In the genomic region with DNA sequence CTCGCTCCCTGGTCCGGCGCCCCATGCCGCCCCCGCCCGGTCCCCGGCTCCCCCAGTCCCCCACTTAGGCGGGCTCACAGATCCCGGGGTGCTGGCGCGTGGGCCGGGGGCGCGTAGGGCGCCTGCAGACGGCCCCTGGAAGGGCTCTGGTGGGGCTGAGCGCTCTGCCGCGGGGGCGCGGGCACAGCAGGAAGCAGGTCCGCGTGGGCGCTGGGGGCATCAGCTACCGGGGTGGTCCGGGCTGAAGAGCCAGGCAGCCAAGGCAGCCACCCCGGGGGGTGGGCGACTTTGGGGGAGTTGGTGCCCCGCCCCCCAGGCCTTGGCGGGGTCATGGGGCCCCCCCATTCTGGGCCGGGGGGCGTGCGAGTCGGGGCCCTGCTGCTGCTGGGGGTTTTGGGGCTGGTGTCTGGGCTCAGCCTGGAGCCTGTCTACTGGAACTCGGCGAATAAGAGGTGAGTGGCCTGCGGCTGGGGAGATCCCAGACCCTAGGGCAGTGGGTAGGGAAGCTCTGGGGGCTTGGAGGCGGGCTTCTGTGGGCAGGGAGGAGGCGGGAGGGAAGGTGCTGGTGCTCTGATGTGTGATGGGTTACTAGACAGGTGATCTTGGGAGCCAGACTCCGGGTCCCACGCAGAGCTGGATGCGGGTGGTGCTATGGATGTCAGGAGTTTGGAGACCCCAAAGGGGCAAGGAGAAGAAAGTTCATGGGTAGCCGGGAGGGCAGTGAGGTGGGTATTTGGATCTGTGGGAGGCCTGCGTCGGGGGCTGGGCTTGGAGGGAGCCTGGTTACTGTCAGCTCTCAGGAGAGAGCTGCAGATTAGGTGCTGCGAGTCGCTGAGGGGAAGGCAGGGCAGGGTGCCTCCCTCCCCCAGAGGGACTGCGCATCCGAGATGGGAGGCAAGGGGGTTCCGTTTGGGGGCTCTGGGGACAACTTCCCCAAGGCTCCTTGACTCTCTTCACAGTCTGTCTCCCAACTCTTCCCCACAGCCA, we compare ENCODE assay signal across 9 cellular contexts. TPM values are rescaled to one million over a fixed set of nuclear protein-coding genes. Genes with fewer than 3 reads are reported as not detected.
DNase-seq lines count a peak whose midpoint lies in the region; ATAC-seq, FAIRE-seq and TF ChIP-seq lines count a peak whose summit lies in the region.
"Had no signal": no experiment of that assay in that cellular context is flagged by ENCODE, and none has a peak within 500 bp of the region (broad histone marks: within the 10 kb centered on the region; RNA-seq: fewer than 3 reads in every experiment).

No MANE protein-coding gene starts in this region.

- peak overlapping the region; percentile 86 for H2BK15ac ChIP-seq in neuronal stem cell (ENCODE audit: low read length)

- TF ChIP-seq POLR2A in GM12891 (IDR thresholded peaks at IDR 0.05; ENCODE audit: low read depth, low read length) = no peak

- peak overlapping the region; percentile 73 for H3K4me2 ChIP-seq in BLaER1
- H3K4me2 ChIP-seq in neuronal stem cell (ENCODE audit: insufficient read depth, low read length, poor library complexity, severe bottlenecking) = peak overlapping the region; percentile 81

- ATAC-seq in GM21786 (IDR thresholded peaks at IDR 0.05; ENCODE audit: unreplicated experiment) = no peak

- DNase-seq in NT2/D1 (ENCODE audit: low read depth, low spot score) = no peak
- no peak for DNase-seq in epithelial cell of proximal tubule (ENCODE audit: low read depth)
- DNase-seq in neuronal stem cell (ENCODE audit: low spot score) = no peak
- no peak for DNase-seq in HTR-8/SVneo (ENCODE audit: insufficient read length, low spot score)
- no peak for DNase-seq in GM12891 (ENCODE audit: insufficient read length, low spot score)
- no peak for DNase-seq in DMS 273 treated with DMSO at 0.1 percent for 48 hours (lab: John Stamatoyannopoulos, UW)

- peak overlapping the region; percentile 96 for H3K18ac ChIP-seq in neuronal stem cell (ENCODE audit: low read length)

- no peak overlapping the region for H3K4ac ChIP-seq in neuronal stem cell (ENCODE audit: low read length)

- no peak for TF ChIP-seq CTCF in epithelial cell of proximal tubule (conservative IDR thresholded peaks at IDR 0.05; ENCODE audit: low read depth, low read length)

- H2BK5ac ChIP-seq in neuronal stem cell (ENCODE audit: low read length) = peak overlapping the region; percentile 50

- peaks cover 10% of the 10 kb centered on the region for H3K79me1 ChIP-seq in neuronal stem cell (ENCODE audit: low read depth, low read length)

- no peak overlapping the region for H4K91ac ChIP-seq in neuronal stem cell (ENCODE audit: low read depth, low read length, poor library complexity)

- no peak overlapping the region for H3K9ac ChIP-seq in BLaER1
- peak overlapping the region; percentile 70 for H3K9ac ChIP-seq in NT2/D1 (ENCODE audit: insufficient read length, low read depth)
- peak overlapping the region; percentile 88 for H3K9ac ChIP-seq in neuronal stem cell (ENCODE audit: low read depth, low read length, poor library complexity)

- FAIRE-seq in HTR-8/SVneo (lab: Jason Lieb, UNC) = no peak
- no peak for FAIRE-seq in GM12891 (lab: Jason Lieb, UNC)
- FAIRE-seq: GM12892 had no signal

- no CpG with 5 or more reads among the region's 50 CpGs for WGBS in neuronal stem cell (ENCODE audit: extremely low coverage in 2 of 2, insufficient read length in 2 of 2, insufficient replicate concordance in 1 of 2), 2 donors

- peaks cover 29% of the 10 kb centered on the region for H3K36me3 ChIP-seq in BLaER1
- peaks cover 24% of the 10 kb centered on the region for H3K36me3 ChIP-seq in NT2/D1 (ENCODE audit: insufficient read depth, insufficient read length, low read length)
- H3K36me3 ChIP-seq in neuronal stem cell (replicated peaks in 1 of 2; ENCODE audit: control insufficient read depth in 2 of 2, insufficient read depth in 2 of 2, low read length in 2 of 2) = peaks cover 13 to 44% of the 10 kb centered on the region in 2 donors

- peak overlapping the region; percentile 51 for H2BK120ac ChIP-seq in neuronal stem cell (ENCODE audit: low read depth, low read length)

- H3K27ac ChIP-seq in BLaER1 (no peak overlapping the region), neuronal stem cell (replicated peaks; ENCODE audit: low read length) (no peak overlapping the region)

- H3K27me3 ChIP-seq in BLaER1 (peaks cover 60% of the 10 kb centered on the region), NT2/D1 (ENCODE audit: insufficient read depth, insufficient read length) (peaks cover 12% of the 10 kb centered on the region), neuronal stem cell (ENCODE audit: control insufficient read depth in 3 of 3, insufficient read depth in 3 of 3, low read depth in 1 of 3, low read length in 3 of 3) (no peaks in the 10 kb centered on the region)

- no peak overlapping the region for H2BK12ac ChIP-seq in neuronal stem cell (ENCODE audit: low read length)

- H3K4me1 ChIP-seq in BLaER1 (peaks cover 28% of the 10 kb centered on the region), NT2/D1 (ENCODE audit: insufficient read depth, insufficient read length) (peaks cover 14% of the 10 kb centered on the region), neuronal stem cell (ENCODE audit: control insufficient read depth in 2 of 2, insufficient read depth in 1 of 2, low read depth in 1 of 2, low read length in 2 of 2) (peaks cover 28 to 38% of the 10 kb centered on the region in 2 donors)

- peak overlapping the region; percentile 69 for H3K23ac ChIP-seq in neuronal stem cell (ENCODE audit: low read depth, low read length, poor library complexity)

- H3K4me3 ChIP-seq in BLaER1 = peak overlapping the region; percentile 59
- peak overlapping the region; percentile 58 for H3K4me3 ChIP-seq in NT2/D1 (ENCODE audit: insufficient read length, low read depth)
- H3K4me3 ChIP-seq in epithelial cell of proximal tubule (ENCODE audit: low read depth, low read length) = peak overlapping the region; percentile 43
- H3K4me3 ChIP-seq in neuronal stem cell (ENCODE audit: low read length in 2 of 2) = peak overlapping the region; percentile 73 to 85

- peak overlapping the region; percentile 91 for H2AFZ ChIP-seq in neuronal stem cell (ENCODE audit: low read length)

- H2AK5ac ChIP-seq in neuronal stem cell (ENCODE audit: low read depth, low read length) = peak overlapping the region; percentile 84

- peak overlapping the region; percentile 42 for H3K14ac ChIP-seq in neuronal stem cell (ENCODE audit: low read length)

- H3K9me3 ChIP-seq in BLaER1 (no peaks in the 10 kb centered on the region), NT2/D1 (ENCODE audit: insufficient read depth, low read length) (no peaks in the 10 kb centered on the region), neuronal stem cell (replicated peaks in 1 of 2; ENCODE audit: control insufficient read depth in 2 of 2, insufficient read depth in 1 of 2, low read depth in 1 of 2, low read length in 2 of 2) (no peaks in the 10 kb centered on the region)

- peaks cover 62% of the 10 kb centered on the region for H4K20me1 ChIP-seq in BLaER1

- H4K8ac ChIP-seq in neuronal stem cell (ENCODE audit: low read depth, low read length) = no peak overlapping the region

TF ChIP-seq in GM12891, 5 proteins besides CTCF, POLR2A, EP300 and RAD21:
- TF ChIP-seq PAX5 (IDR thresholded peaks at IDR 0.05; ENCODE audit: insufficient read depth, low read length, severe bottlenecking) (no peak), SPI1 (IDR thresholded peaks at IDR 0.05; ENCODE audit: low read depth, low read length) (no peak), POU2F2 (IDR thresholded peaks at IDR 0.05; ENCODE audit: low read depth, low read length) (no peak), POLR2AphosphoS5 (IDR thresholded peaks at IDR 0.05; ENCODE audit: low read depth, low read length) (no peak), TAF1 (IDR thresholded peaks at IDR 0.05; ENCODE audit: low read depth, low read length) (no peak)

RNA-seq across cellular contexts. Expression of a gene that starts 0.6 kb away (rescaled TPM):
- total RNA-seq in epithelial cell of proximal tubule = 0.94 and 1.7 TPM in 2 replicates
- polyA plus RNA-seq in neuronal stem cell (2013, experiment 1 of 2) = 35.0 TPM
- polyA plus RNA-seq in neuronal stem cell (2013, experiment 2 of 2) = 34.3 TPM
- polyA plus RNA-seq in GM12891 (2012; ENCODE audit: low read depth, missing spikeins) = not detected

RNA-seq across cellular contexts. Expression of a gene that starts 12.0 kb away (rescaled TPM):
- not detected in 2 replicates for total RNA-seq in epithelial cell of proximal tubule
- polyA plus RNA-seq in neuronal stem cell (2013, experiment 1 of 2) = 0.77 TPM
- 0.61 TPM for polyA plus RNA-seq in neuronal stem cell (2013, experiment 2 of 2)
- polyA plus RNA-seq in GM12891 (2012; ENCODE audit: low read depth, missing spikeins) = not detected

RNA-seq across cellular contexts. Expression of a gene that starts 17.3 kb away (rescaled TPM):
- 14.9 and 41.6 TPM in 2 replicates for total RNA-seq in epithelial cell of proximal tubule
- 20.0 TPM for polyA plus RNA-seq in neuronal stem cell (2013, experiment 1 of 2)
- polyA plus RNA-seq in neuronal stem cell (2013, experiment 2 of 2) = 20.0 TPM
- 14.5 TPM for polyA plus RNA-seq in GM12891 (2012; ENCODE audit: low read depth, missing spikeins)

RNA-seq across cellular contexts. Expression of a gene that starts 18.3 kb away (rescaled TPM):
- 49.4 and 89.4 TPM in 2 replicates for total RNA-seq in epithelial cell of proximal tubule
- polyA plus RNA-seq in neuronal stem cell (2013, experiment 1 of 2) = 144 TPM
- 143 TPM for polyA plus RNA-seq in neuronal stem cell (2013, experiment 2 of 2)
- polyA plus RNA-seq in GM12891 (2012; ENCODE audit: low read depth, missing spikeins) = 65.0 TPM

RNA-seq across cellular contexts. Expression of a gene that starts 54.8 kb away (rescaled TPM):
- not detected in 2 replicates for total RNA-seq in epithelial cell of proximal tubule
- 42.2 TPM for polyA plus RNA-seq in neuronal stem cell (2013, experiment 1 of 2)
- polyA plus RNA-seq in neuronal stem cell (2013, experiment 2 of 2) = 43.5 TPM
- polyA plus RNA-seq in GM12891 (2012; ENCODE audit: low read depth, missing spikeins) = 0.15 TPM
